9 cellular contexts compared by ENCODE assay signal in genomic region chr22:19880786-19881569, GRCh38. TPM values are rescaled to one million over a fixed set of nuclear protein-coding genes. Genes with fewer than 3 reads are reported as not detected.
DNase-seq lines count a peak whose midpoint lies in the region; ATAC-seq, FAIRE-seq and TF ChIP-seq lines count a peak whose summit lies in the region.
"Had no signal": no experiment of that assay in that cellular context is flagged by ENCODE, and none has a peak within 500 bp of the region (broad histone marks: within the 10 kb centered on the region; RNA-seq: fewer than 3 reads in every experiment).

No MANE protein-coding gene starts in this region.

- DNase-seq in H7: peak; percentile 96
- DNase-seq in left cardiac atrium: peak; percentile 75
- DNase-seq in retinal pigment epithelial cell (ENCODE audit: low read depth): peak; percentile 91
- no peak for DNase-seq in CD8-positive, alpha-beta memory T cell
- DNase-seq in amygdala (lab: John Stamatoyannopoulos, UW): no peak
- no peak for DNase-seq in ureter (ENCODE audit: low spot score)
- DNase-seq in NCI-H510A (lab: John Stamatoyannopoulos, UW): no peak

- intact Hi-C loops in left cardiac atrium (cut with DNase I): no loop called here

- H3K4me3 Mint-ChIP-seq in CD8-positive, alpha-beta memory T cell: no peak overlapping the region
- H3K4me3 Mint-ChIP-seq: activated naive CD4-positive, alpha-beta T cell treated with anti-CD3 and anti-CD28 coated beads, Interleukin-2, amount 50 U/mL, for 24 hours had no signal

- POLR2A ChIA-PET in CD8-positive, alpha-beta memory T cell (lab: Charles Lee): interaction anchor here (0.7 kb wide), 1 partner anchor 11 kb away, joined by 3 read pairs; no protein-coding TSS in a partner anchor

- peaks cover 0 to 2% (median 0%) of the 10 kb centered on the region in 3 donors for H3K36me3 Mint-ChIP-seq in CD8-positive, alpha-beta memory T cell
- H3K36me3 Mint-ChIP-seq: activated naive CD4-positive, alpha-beta T cell treated with anti-CD3 and anti-CD28 coated beads, Interleukin-2, amount 50 U/mL, for 24 hours had no signal

- CTCF ChIA-PET in CD8-positive, alpha-beta memory T cell (lab: Charles Lee): no interaction called here

- peak; percentile 94 for FAIRE-seq in TTC549 (lab: Jason Lieb, UNC)

- H3K4me1 ChIP-seq in CD8-positive, alpha-beta memory T cell (ENCODE audit: insufficient read depth, low read length): peaks cover 28% of the 10 kb centered on the region

- H3K27me3 ChIP-seq in H7 (ENCODE audit: control insufficient read depth, insufficient read depth, low read length): no peaks in the 10 kb centered on the region
- H3K27me3 ChIP-seq in CD8-positive, alpha-beta memory T cell (ENCODE audit: insufficient read depth, low read length, poor library complexity, severe bottlenecking): no peaks in the 10 kb centered on the region

- no peak overlapping the region for H3K27ac ChIP-seq in CD8-positive, alpha-beta memory T cell (ENCODE audit: low read depth, low read length)

- peak overlapping the region in 1 of 8 donors; percentile 87 for H3K27ac Mint-ChIP-seq in CD8-positive, alpha-beta memory T cell

- no peaks in the 10 kb centered on the region for H3K27me3 Mint-ChIP-seq in CD8-positive, alpha-beta memory T cell
- H3K27me3 Mint-ChIP-seq: activated naive CD4-positive, alpha-beta T cell treated with anti-CD3 and anti-CD28 coated beads, Interleukin-2, amount 50 U/mL, for 24 hours had no signal

- no peak overlapping the region; the same call in 1 of the 2 replicates for H3K4me3 ChIP-seq in H7 (ENCODE audit: insufficient read depth, low read depth, low read length)
- peak overlapping the region; percentile 12 for H3K4me3 ChIP-seq in retinal pigment epithelial cell (ENCODE audit: low read length)
- no peak overlapping the region for H3K4me3 ChIP-seq in CD8-positive, alpha-beta memory T cell (ENCODE audit: low read length)

- H3K36me3 ChIP-seq in H7 (replicated peaks; ENCODE audit: control insufficient read depth, insufficient read depth, low read length): no peaks in the 10 kb centered on the region
- no peaks in the 10 kb centered on the region for H3K36me3 ChIP-seq in CD8-positive, alpha-beta memory T cell (ENCODE audit: insufficient read depth, low read length)

- no peaks in the 10 kb centered on the region for H3K9me3 ChIP-seq in CD8-positive, alpha-beta memory T cell (ENCODE audit: low read length)

- peak; percentile 39 to 69 for ATAC-seq in left cardiac atrium

- TF ChIP-seq CTCF in retinal pigment epithelial cell (conservative IDR thresholded peaks at IDR 0.05; ENCODE audit: low read depth, low read length): no peak

- H3K4me1 Mint-ChIP-seq in CD8-positive, alpha-beta memory T cell: peaks cover 4 to 5% (median 5%) of the 10 kb centered on the region in 3 donors

- no peaks in the 10 kb centered on the region for H3K9me3 Mint-ChIP-seq in CD8-positive, alpha-beta memory T cell
- H3K9me3 Mint-ChIP-seq: activated naive CD4-positive, alpha-beta T cell treated with anti-CD3 and anti-CD28 coated beads, Interleukin-2, amount 50 U/mL, for 24 hours had no signal

RNA-seq across cellular contexts. Expression of gene GNB1L, which starts 26.3 kb away (rescaled TPM):
- 31.4 and 38.2 TPM in 2 replicates for total RNA-seq in H7 (2014; rRNA removed; shearing (Covaris generic))
- total RNA-seq in left cardiac atrium (1 to 10 TPM; 2.5 to 4.5 TPM), ureter (6.0 TPM)
- total RNA-seq in CD8-positive, alpha-beta memory T cell: 10 to 100 TPM; 16.6 to 17.9 TPM
- 14.2 TPM for polyA plus RNA-seq in CD8-positive, alpha-beta memory T cell

RNA-seq across cellular contexts. Expression of gene RTL10, which starts 26.3 kb away (rescaled TPM):
- total RNA-seq in H7 (2014; rRNA removed; shearing (Covaris generic)): 12.3 and 12.7 TPM in 2 replicates
- total RNA-seq in left cardiac atrium (1 to 10 TPM; 6.8 to 7.7 TPM), ureter (28.6 TPM)
- total RNA-seq in CD8-positive, alpha-beta memory T cell: 10 to 100 TPM; 18.1 to 23.2 TPM
- 10.8 TPM for polyA plus RNA-seq in CD8-positive, alpha-beta memory T cell

Comparison
In these comparisons a context has a peak if more than half of its experiments do, and no peak if none do; other contexts are left out.
1. DNase-seq: peak in H7 (single experiment), left cardiac atrium (single experiment) and retinal pigment epithelial cell (single experiment); none in CD8-positive, alpha-beta memory T cell (0 of 5), amygdala (0 of 56), ureter (single experiment) and NCI-H510A (single experiment).